1 cellular context compared by ENCODE assay signal in genomic region chr12:31745242-31745641, GRCh38.
TF ChIP-seq lines count a peak whose summit lies in the region.

No MANE protein-coding gene starts in this region.

TF ChIP-seq in A549, 52 proteins besides CTCF, POLR2A, EP300 and RAD21 (continued from another document):
- no peak for TF ChIP-seq ZC3H11A (IDR thresholded peaks at IDR 0.05)
- TF ChIP-seq HOXB5 (CRISPR knock-in tag; IDR thresholded peaks at IDR 0.05): no peak
- TF ChIP-seq ZSCAN20 (CRISPR knock-in tag; IDR thresholded peaks at IDR 0.05): no peak
- TF ChIP-seq MAX (IDR thresholded peaks at IDR 0.05): no peak
- no peak for TF ChIP-seq SMC3 (IDR thresholded peaks at IDR 0.05)
- TF ChIP-seq HOXB13 (CRISPR knock-in tag; IDR thresholded peaks at IDR 0.05; ENCODE audit: low read depth): no peak
- no peak for TF ChIP-seq TP53 (CRISPR knock-in tag; IDR thresholded peaks at IDR 0.05)
- no peak for TF ChIP-seq FOSB (CRISPR knock-in tag; IDR thresholded peaks at IDR 0.05)
- no peak for TF ChIP-seq CBX8 (IDR thresholded peaks at IDR 0.05)
- no peak for TF ChIP-seq EHF (CRISPR knock-in tag; IDR thresholded peaks at IDR 0.05)
- TF ChIP-seq ATOH8 (CRISPR knock-in tag; IDR thresholded peaks at IDR 0.05; ENCODE audit: low read depth): no peak
- no peak for TF ChIP-seq MAZ (IDR thresholded peaks at IDR 0.05; ENCODE audit: borderline replicate concordance, low read depth, low read length)
- TF ChIP-seq MYC (IDR thresholded peaks at IDR 0.05; ENCODE audit: borderline replicate concordance, low read length): no peak
